9 cellular contexts compared by ENCODE assay signal in the genomic region with DNA sequence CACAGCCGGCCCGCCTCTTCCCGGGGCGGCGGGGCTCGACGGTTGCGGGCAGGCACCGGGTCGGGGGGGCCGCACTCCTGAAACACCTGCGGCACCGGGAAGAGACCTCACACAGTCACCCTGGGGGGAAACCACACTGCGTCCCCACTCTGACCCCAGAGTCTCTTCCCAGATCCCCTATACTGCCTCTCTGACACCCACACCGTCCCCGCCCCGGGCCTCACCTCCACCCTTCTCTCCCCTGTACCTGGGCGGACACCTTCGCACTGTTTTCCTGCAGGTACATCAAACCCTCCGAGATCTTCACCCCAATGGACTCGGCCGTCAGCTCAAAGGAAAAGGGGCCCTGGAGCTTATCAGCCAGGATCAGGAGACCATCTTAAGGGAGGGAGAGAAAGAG. TPM values are rescaled to one million over a fixed set of nuclear protein-coding genes. Genes with fewer than 3 reads are reported as not detected.
A peak's percentile ranks its signal among the peaks of the same experiment; 100 is the strongest.
DNase-seq lines count a peak whose midpoint lies in the region; ATAC-seq, FAIRE-seq and TF ChIP-seq lines count a peak whose summit lies in the region.
"Had no signal": no experiment of that assay in that cellular context is flagged by ENCODE, and none has a peak within 500 bp of the region (broad histone marks: within the 10 kb centered on the region; RNA-seq: fewer than 3 reads in every experiment).

No MANE protein-coding gene starts in this region.

- H3K27ac ChIP-seq in GM12878 (ENCODE audit: control insufficient read depth, insufficient read depth) (no peak overlapping the region), mesendoderm (ENCODE audit: low read depth, low read length) (no peak overlapping the region)

- H3K56ac ChIP-seq in mesendoderm (ENCODE audit: low read length): no peak overlapping the region

- no peaks in the 10 kb centered on the region for H3K9me3 Mint-ChIP-seq in activated naive CD4-positive, alpha-beta T cell treated with anti-CD3 and anti-CD28 coated beads for 36 hours
- no peaks in the 10 kb centered on the region for H3K9me3 Mint-ChIP-seq in type B pancreatic cell

- intact Hi-C loops in activated naive CD4-positive, alpha-beta T cell treated with anti-CD3 and anti-CD28 coated beads for 36 hours (cut with micrococcal nuclease): no loop called here
- intact Hi-C loops in GM12878 (cut with micrococcal nuclease; ENCODE audit: unreplicated experiment): no loop called here

- H3K4me3 Mint-ChIP-seq in activated naive CD4-positive, alpha-beta T cell treated with anti-CD3 and anti-CD28 coated beads for 36 hours: peak overlapping the region; percentile 71
- peak overlapping the region; percentile 83 for H3K4me3 Mint-ChIP-seq in type B pancreatic cell

- RAD21 ChIA-PET in GM12878 (lab: Charles Lee; ENCODE audit: unreplicated experiment): interaction anchor here (0.6 to 1.5 kb wide), 2 partner anchors 39 to 120 kb away, joined by 3 to 5 read pairs; no protein-coding TSS in a partner anchor

- H3K4me3 ChIP-seq in GM12878: peak overlapping the region; percentile 39; the same call in 1 of the 2 replicates
- no peak overlapping the region for H3K4me3 ChIP-seq in mesendoderm (ENCODE audit: low read length)

- H2AFZ ChIP-seq in GM12878 (ENCODE audit: control insufficient read depth, low read depth, low read length): no peak overlapping the region

- H4K8ac ChIP-seq in mesendoderm (ENCODE audit: low read depth, low read length): no peak overlapping the region

- no peak overlapping the region for H3K4ac ChIP-seq in mesendoderm (ENCODE audit: low read depth, low read length)

- in situ Hi-C loops in GM12878 (cut with MboI): no loop called here

- H3K36me3 ChIP-seq in GM12878 (ENCODE audit: control insufficient read depth in 2 of 2, insufficient read depth in 2 of 2, low read length in 1 of 2) (no peaks in the 10 kb centered on the region), mesendoderm (ENCODE audit: control insufficient read depth, insufficient read depth, low read length) (no peaks in the 10 kb centered on the region)

- no TSS peak for BruUV-seq in GM12878 (replicated peaks; lab: Mats Ljungman, UMichigan)

- H2BK5ac ChIP-seq in mesendoderm (ENCODE audit: low read length): no peak overlapping the region

- no peaks in the 10 kb centered on the region for H3K27me3 Mint-ChIP-seq in activated naive CD4-positive, alpha-beta T cell treated with anti-CD3 and anti-CD28 coated beads for 36 hours (ENCODE audit: low read depth)
- H3K27me3 Mint-ChIP-seq in type B pancreatic cell: peaks cover 23% of the 10 kb centered on the region

- TF ChIP-seq RAD21 in GM12878 (IDR thresholded peaks at IDR 0.05; ENCODE audit: insufficient read depth, low read depth, low read length): no peak

- CTCF ChIA-PET in activated naive CD4-positive, alpha-beta T cell treated with anti-CD3 and anti-CD28 coated beads for 36 hours (lab: Charles Lee): interaction anchor here (0.6 kb wide), 2 partner anchors 24 to 720 kb away, joined by 4 to 5 read pairs; no protein-coding TSS in a partner anchor
- CTCF ChIA-PET in GM12878 (lab: Yijun Ruan, JAX): interaction anchor here (1.2 kb wide), 1 partner anchor 18 kb away, joined by 4 read pairs; no protein-coding TSS in a partner anchor

- H3K4me1 ChIP-seq in GM12878 (ENCODE audit: control insufficient read depth, insufficient read depth, low read length): peaks cover 47% of the 10 kb centered on the region
- peaks cover 12% of the 10 kb centered on the region for H3K4me1 ChIP-seq in mesendoderm (ENCODE audit: control insufficient read depth, low read depth, low read length)

- H3K23ac ChIP-seq in mesendoderm (ENCODE audit: low read length): no peak overlapping the region

- H3K9ac ChIP-seq in GM12878 (ENCODE audit: control insufficient read depth, insufficient read depth, low read length) (no peak overlapping the region), mesendoderm (ENCODE audit: low read length) (no peak overlapping the region)

- no peak overlapping the region for H2BK120ac ChIP-seq in mesendoderm (ENCODE audit: low read depth, low read length)

- POLR2A ChIA-PET in GM12878 (lab: Charles Lee): interaction anchor here (0.6 to 0.9 kb wide), 5 partner anchors 8 to 89 kb away, joined by 3 to 5 read pairs (median 3); no protein-coding TSS in a partner anchor

- H4K5ac ChIP-seq in mesendoderm (ENCODE audit: low read length): no peak overlapping the region

- no peaks in the 10 kb centered on the region for H4K20me1 ChIP-seq in GM12878 (ENCODE audit: control insufficient read depth, insufficient read depth)

- SMC1A ChIA-PET in GM12878 (lab: Charles Lee; ENCODE audit: uncharacterized antibody, unreplicated experiment): interaction anchor here (1.1 kb wide), 1 partner anchor 10 kb away, joined by 3 read pairs; no protein-coding TSS in a partner anchor

- no peak overlapping the region for H2BK15ac ChIP-seq in mesendoderm (replicated peaks; ENCODE audit: low read depth)

- 1% methylated on average over 21 of the region's 22 CpGs for WGBS in GM12878 (ENCODE audit: insufficient coverage, insufficient replicate concordance, low lambda C conversion rate, missing lambda C conversion rate)
- WGBS in mesendoderm (ENCODE audit: extremely low coverage, insufficient coverage, low lambda C conversion rate): no CpG with 5 or more reads among the region's 22 CpGs

- H3K79me2 ChIP-seq in GM12878 (ENCODE audit: control insufficient read depth, insufficient read depth, low read length) (no peaks in the 10 kb centered on the region), mesendoderm (ENCODE audit: control insufficient read depth, insufficient read depth, low read length) (peaks cover 2% of the 10 kb centered on the region)

- H3K4me2 ChIP-seq in GM12878 (ENCODE audit: control insufficient read depth, insufficient read depth) (0 out of 2 replicates have a peak overlapping the region, but pooled peaks have one; percentile 72), mesendoderm (ENCODE audit: low read length) (peak overlapping the region; percentile 4)

- H3K27me3 ChIP-seq in GM12878 (replicated peaks in 1 of 2; ENCODE audit: control insufficient read depth in 2 of 2, insufficient read depth in 2 of 2, low read length in 1 of 2): peaks cover 4 to 6% of the 10 kb centered on the region in 2 experiments; a peak in 3 of 4 replicates
- H3K27me3 ChIP-seq in mesendoderm (ENCODE audit: insufficient read depth, low read length, poor library complexity): no peaks in the 10 kb centered on the region

- TF ChIP-seq CTCF in GM12878 (IDR thresholded peaks at IDR 0.05 in 2 of 3, conservative IDR thresholded peaks at IDR 0.05 in 1 of 3; ENCODE audit: control insufficient read depth in 2 of 3, extremely low read depth in 1 of 3, insufficient read depth in 1 of 3, low read depth in 3 of 3, low read length in 3 of 3): no peak
- TF ChIP-seq CTCF in type B pancreatic cell (conservative IDR thresholded peaks at IDR 0.05): no peak

- H3K4me1 Mint-ChIP-seq in activated naive CD4-positive, alpha-beta T cell treated with anti-CD3 and anti-CD28 coated beads for 36 hours (ENCODE audit: low read depth): peaks cover 59% of the 10 kb centered on the region
- H3K4me1 Mint-ChIP-seq in type B pancreatic cell (ENCODE audit: unreplicated experiment): peaks cover 43% of the 10 kb centered on the region

- peaks cover 1% of the 10 kb centered on the region for H3K36me3 Mint-ChIP-seq in activated naive CD4-positive, alpha-beta T cell treated with anti-CD3 and anti-CD28 coated beads for 36 hours (ENCODE audit: low read depth)
- peaks cover 13% of the 10 kb centered on the region for H3K36me3 Mint-ChIP-seq in type B pancreatic cell

- no peak for ATAC-seq in GM12878

- FAIRE-seq in GM12878 (lab: Jason Lieb, UNC): no peak

- no peaks in the 10 kb centered on the region for H3K9me3 ChIP-seq in GM12878 (replicated peaks; ENCODE audit: control insufficient read depth, insufficient read depth, low read length)

- no peak for TF ChIP-seq POLR2A in GM12878 (IDR thresholded peaks at IDR 0.05; ENCODE audit: low read depth, low read length)

- peaks cover 6% of the 10 kb centered on the region for H3K79me1 ChIP-seq in mesendoderm (ENCODE audit: low read length)

- no peak for TF ChIP-seq EP300 in GM12878 (IDR thresholded peaks at IDR 0.05; ENCODE audit: borderline replicate concordance in 1 of 2, control insufficient read depth in 1 of 2, low read depth in 2 of 2, low read length in 2 of 2)

- DNase-seq in activated naive CD4-positive, alpha-beta T cell treated with anti-CD3 and anti-CD28 coated beads for 36 hours: no peak
- DNase-seq in activated naive CD4-positive, alpha-beta T cell (lab: John Stamatoyannopoulos, UW): no peak
- DNase-seq in GM12878 (ENCODE audit: low read depth, low spot score): no peak
- DNase-seq in mesendoderm: no peak
- no peak for DNase-seq in type B pancreatic cell (ENCODE audit: extremely low spot score, unreplicated experiment)
- DNase-seq in NCI-H2107 treated with DMSO at 0.1 percent for 48 hours (lab: John Stamatoyannopoulos, UW; ENCODE audit: unreplicated experiment): no peak
- DNase-seq in NCI-H69 (lab: John Stamatoyannopoulos, UW): no peak
- DNase-seq in C1 segment of cervical spinal cord (lab: John Stamatoyannopoulos, UW): no peak
- DNase-seq: activated effector memory CD4-positive, alpha-beta T cell treated with Interleukin-2 at 50 U/mL for 16 hours had no signal

- no peak overlapping the region for H2AK5ac ChIP-seq in mesendoderm (ENCODE audit: low read length)

- H3K18ac ChIP-seq in mesendoderm (ENCODE audit: low read length): peak overlapping the region; percentile 18

- no peak overlapping the region for H3K27ac Mint-ChIP-seq in activated naive CD4-positive, alpha-beta T cell treated with anti-CD3 and anti-CD28 coated beads for 36 hours
- H3K27ac Mint-ChIP-seq in type B pancreatic cell: no peak overlapping the region

RNA-seq across cellular contexts. Expression of gene GAL3ST4, which starts 3.4 kb away (rescaled TPM):
- 1 to 10 TPM; 6.2 to 6.5 TPM for total RNA-seq in activated naive CD4-positive, alpha-beta T cell treated with anti-CD3 and anti-CD28 coated beads for 36 hours
- 1.4 and 2.9 TPM in 2 replicates for total RNA-seq in GM12878 (2013; cell fraction: nucleolus; rRNA removed)
- total RNA-seq in GM12878 (2014; rRNA removed) (0.98 and 1.1 TPM in 2 replicates), GM12878 (2014; rRNA removed; fragmentation: Illumina TruSeq; extraction: Trizol) (0.83 and 1.1 TPM in 2 replicates), GM12878 (2021) (1.3 and 2.0 TPM in 2 replicates), type B pancreatic cell (ENCODE audit: low replicate concordance) (7.2 and 7.4 TPM in 2 replicates)
- polyA plus RNA-seq in GM12878 (2011; ENCODE audit: low read depth): 1.2 TPM
- polyA plus RNA-seq in GM12878 (2011; rRNA removed) (0.66 and 1.2 TPM in 2 replicates), GM12878 (2014; fragmentation: Illumina TruSeq; extraction: Trizol) (1.6 and 2.3 TPM in 2 replicates), GM12878 (2014; fragmentation: Nextera tagmentation; extraction: Ambion mirVana) (under 1 TPM; 0.29 to 0.55 TPM), GM12878 (2014; rRNA removed) (2.8 TPM in 2 replicates), GM12878 (2016; fragmentation: Nextera tagmentation; extraction: Ambion mirVana) (1 to 10 TPM; 4.9 to 6.1 TPM)
- 1.6 and 2.1 TPM in 2 replicates for polyA plus RNA-seq in GM12878 (2011; cell fraction: cytosol; rRNA removed)
- 2.6 and 2.7 TPM in 2 replicates for polyA plus RNA-seq in GM12878 (2011; cell fraction: nucleus; rRNA removed)
- 2.2 and 2.5 TPM in 2 replicates for polyA plus RNA-seq in GM12878 (2012)
- polyA minus RNA-seq in GM12878 (2011; rRNA and poly(A)+ RNA removed): 0.88 and 1.3 TPM in 2 replicates
- 0.73 and 1.5 TPM in 2 replicates for polyA minus RNA-seq in GM12878 (2011; cell fraction: cytosol; rRNA and poly(A)+ RNA removed)
- polyA minus RNA-seq in GM12878 (2011; cell fraction: nucleus; rRNA and poly(A)+ RNA removed): 0.36 and 0.67 TPM in 2 replicates
- 2.2 TPM for polyA plus RNA-seq in mesendoderm (2013, experiment 1 of 2)
- polyA plus RNA-seq in mesendoderm (2013, experiment 2 of 2): 2.2 TPM

RNA-seq across cellular contexts. Expression of gene GPC2, which starts 5.3 kb away (rescaled TPM):
- 1 to 10 TPM; 7.6 to 9.5 TPM for total RNA-seq in activated naive CD4-positive, alpha-beta T cell treated with anti-CD3 and anti-CD28 coated beads for 36 hours
- total RNA-seq in GM12878 (2013; cell fraction: nucleolus; rRNA removed): 4.9 and 6.6 TPM in 2 replicates
- total RNA-seq in GM12878 (2014; rRNA removed): 3.0 and 3.9 TPM in 2 replicates
- 0.85 and 0.92 TPM in 2 replicates for total RNA-seq in GM12878 (2014; rRNA removed; fragmentation: Illumina TruSeq; extraction: Trizol)
- 3.9 and 5.1 TPM in 2 replicates for total RNA-seq in GM12878 (2021)
- polyA plus RNA-seq in GM12878 (2011; ENCODE audit: low read depth): 1.6 TPM
- polyA plus RNA-seq in GM12878 (2011; rRNA removed): 0.45 and 0.65 TPM in 2 replicates
- polyA plus RNA-seq in GM12878 (2011; cell fraction: cytosol; rRNA removed): 1.0 and 1.7 TPM in 2 replicates
- 4.8 and 5.6 TPM in 2 replicates for polyA plus RNA-seq in GM12878 (2011; cell fraction: nucleus; rRNA removed)
- polyA plus RNA-seq in GM12878 (2012): 1.3 and 1.4 TPM in 2 replicates
- polyA plus RNA-seq in GM12878 (2014; fragmentation: Illumina TruSeq; extraction: Trizol): 0.24 and 0.98 TPM in 2 replicates
- under 1 TPM; 0.19 to 0.24 TPM for polyA plus RNA-seq in GM12878 (2014; fragmentation: Nextera tagmentation; extraction: Ambion mirVana)
- 4.3 and 6.3 TPM in 2 replicates for polyA plus RNA-seq in GM12878 (2014; rRNA removed)
- under 1 TPM; 0.48 to 0.68 TPM for polyA plus RNA-seq in GM12878 (2016; fragmentation: Nextera tagmentation; extraction: Ambion mirVana)
- polyA minus RNA-seq in GM12878 (2011; rRNA and poly(A)+ RNA removed): 0.22 and 1.0 TPM in 2 replicates
- 0.83 and 1.7 TPM in 2 replicates for polyA minus RNA-seq in GM12878 (2011; cell fraction: cytosol; rRNA and poly(A)+ RNA removed)
- 2.4 and 3.5 TPM in 2 replicates for polyA minus RNA-seq in GM12878 (2011; cell fraction: nucleus; rRNA and poly(A)+ RNA removed)
- polyA plus RNA-seq in mesendoderm (2013, experiment 1 of 2): 8.8 TPM
- 8.9 TPM for polyA plus RNA-seq in mesendoderm (2013, experiment 2 of 2)
- 20.6 and 53.3 TPM in 2 replicates for total RNA-seq in type B pancreatic cell (ENCODE audit: low replicate concordance)

RNA-seq across cellular contexts. Expression of gene STAG3, which starts 5.9 kb away (rescaled TPM):
- 10 to 100 TPM; 38.4 to 41.0 TPM for total RNA-seq in activated naive CD4-positive, alpha-beta T cell treated with anti-CD3 and anti-CD28 coated beads for 36 hours
- total RNA-seq in GM12878 (2013; cell fraction: nucleolus; rRNA removed): 33.8 and 37.8 TPM in 2 replicates
- total RNA-seq in GM12878 (2014; rRNA removed) (101 and 122 TPM in 2 replicates), GM12878 (2014; rRNA removed; fragmentation: Illumina TruSeq; extraction: Trizol) (123 and 133 TPM in 2 replicates), GM12878 (2021) (78.7 and 81.7 TPM in 2 replicates), type B pancreatic cell (ENCODE audit: low replicate concordance) (1.6 and 1.7 TPM in 2 replicates)
- 221 TPM for polyA plus RNA-seq in GM12878 (2011; ENCODE audit: low read depth)
- polyA plus RNA-seq in GM12878 (2011; rRNA removed) (73.0 and 90.4 TPM in 2 replicates), GM12878 (2014; fragmentation: Illumina TruSeq; extraction: Trizol) (178 and 192 TPM in 2 replicates), GM12878 (2014; fragmentation: Nextera tagmentation; extraction: Ambion mirVana) (100 to 1,000 TPM; 281 to 306 TPM), GM12878 (2014; rRNA removed) (112 and 153 TPM in 2 replicates), GM12878 (2016; fragmentation: Nextera tagmentation; extraction: Ambion mirVana) (100 to 1,000 TPM; 112 to 116 TPM)
- polyA plus RNA-seq in GM12878 (2011; cell fraction: cytosol; rRNA removed): 47.6 and 55.0 TPM in 2 replicates
- polyA plus RNA-seq in GM12878 (2011; cell fraction: nucleus; rRNA removed): 22.6 and 31.0 TPM in 2 replicates
- polyA plus RNA-seq in GM12878 (2012): 158 and 173 TPM in 2 replicates
- polyA minus RNA-seq in GM12878 (2011; rRNA and poly(A)+ RNA removed): 14.5 and 19.5 TPM in 2 replicates
- polyA minus RNA-seq in GM12878 (2011; cell fraction: cytosol; rRNA and poly(A)+ RNA removed): 5.3 and 6.7 TPM in 2 replicates
- polyA minus RNA-seq in GM12878 (2011; cell fraction: nucleus; rRNA and poly(A)+ RNA removed): 12.2 and 15.6 TPM in 2 replicates
- polyA plus RNA-seq in mesendoderm (2013, experiment 1 of 2): 1.1 TPM
- 0.67 TPM for polyA plus RNA-seq in mesendoderm (2013, experiment 2 of 2)

RNA-seq across cellular contexts. Expression of gene TRAPPC14, which starts 13.3 kb away (rescaled TPM):
- 10 to 100 TPM; 21.2 to 21.6 TPM for total RNA-seq in activated naive CD4-positive, alpha-beta T cell treated with anti-CD3 and anti-CD28 coated beads for 36 hours
- 15.4 and 27.3 TPM in 2 replicates for total RNA-seq in GM12878 (2013; cell fraction: nucleolus; rRNA removed)
- 17.3 and 18.2 TPM in 2 replicates for total RNA-seq in GM12878 (2014; rRNA removed)
- 7.5 and 7.6 TPM in 2 replicates for total RNA-seq in GM12878 (2014; rRNA removed; fragmentation: Illumina TruSeq; extraction: Trizol)
- 22.3 and 24.7 TPM in 2 replicates for total RNA-seq in GM12878 (2021)
- polyA plus RNA-seq in GM12878 (2011; ENCODE audit: low read depth): 10.8 TPM
- polyA plus RNA-seq in GM12878 (2011; rRNA removed): 1.8 and 4.2 TPM in 2 replicates
- polyA plus RNA-seq in GM12878 (2011; cell fraction: cytosol; rRNA removed): 5.4 and 6.4 TPM in 2 replicates
- 52.5 and 85.1 TPM in 2 replicates for polyA plus RNA-seq in GM12878 (2011; cell fraction: nucleus; rRNA removed)
- 10.9 and 15.1 TPM in 2 replicates for polyA plus RNA-seq in GM12878 (2012)
- polyA plus RNA-seq in GM12878 (2014; fragmentation: Illumina TruSeq; extraction: Trizol): 7.5 and 10.8 TPM in 2 replicates
- 1 to 10 TPM in 1 of 2 experiments, under 1 TPM in 1; 0.21 to 1.3 TPM for polyA plus RNA-seq in GM12878 (2014; fragmentation: Nextera tagmentation; extraction: Ambion mirVana)
- 17.3 and 22.3 TPM in 2 replicates for polyA plus RNA-seq in GM12878 (2014; rRNA removed)
- polyA plus RNA-seq in GM12878 (2016; fragmentation: Nextera tagmentation; extraction: Ambion mirVana): 1 to 10 TPM; 7.3 TPM
- 2.6 and 8.6 TPM in 2 replicates for polyA minus RNA-seq in GM12878 (2011; rRNA and poly(A)+ RNA removed)
- polyA minus RNA-seq in GM12878 (2011; cell fraction: cytosol; rRNA and poly(A)+ RNA removed): 1.7 and 3.1 TPM in 2 replicates
- 15.1 and 23.3 TPM in 2 replicates for polyA minus RNA-seq in GM12878 (2011; cell fraction: nucleus; rRNA and poly(A)+ RNA removed)
- 10.1 TPM for polyA plus RNA-seq in mesendoderm (2013, experiment 1 of 2)
- 9.8 TPM for polyA plus RNA-seq in mesendoderm (2013, experiment 2 of 2)
- 21.3 and 35.2 TPM in 2 replicates for total RNA-seq in type B pancreatic cell (ENCODE audit: low replicate concordance)

RNA-seq across cellular contexts. Expression of gene LAMTOR4, which starts 23.1 kb away (rescaled TPM):
- total RNA-seq in activated naive CD4-positive, alpha-beta T cell treated with anti-CD3 and anti-CD28 coated beads for 36 hours: 100 to 1,000 TPM; 129 to 135 TPM
- total RNA-seq in GM12878 (2013; cell fraction: nucleolus; rRNA removed): 27.5 and 33.2 TPM in 2 replicates
- 184 and 186 TPM in 2 replicates for total RNA-seq in GM12878 (2014; rRNA removed)
- 106 and 111 TPM in 2 replicates for total RNA-seq in GM12878 (2014; rRNA removed; fragmentation: Illumina TruSeq; extraction: Trizol)
- total RNA-seq in GM12878 (2021): 165 and 171 TPM in 2 replicates
- polyA plus RNA-seq in GM12878 (2011; ENCODE audit: low read depth): 187 TPM
- 104 and 204 TPM in 2 replicates for polyA plus RNA-seq in GM12878 (2011; rRNA removed)
- 525 and 552 TPM in 2 replicates for polyA plus RNA-seq in GM12878 (2011; cell fraction: cytosol; rRNA removed)
- 272 and 278 TPM in 2 replicates for polyA plus RNA-seq in GM12878 (2011; cell fraction: nucleus; rRNA removed)
- 162 and 169 TPM in 2 replicates for polyA plus RNA-seq in GM12878 (2012)
- polyA plus RNA-seq in GM12878 (2014; fragmentation: Illumina TruSeq; extraction: Trizol): 24.1 and 73.4 TPM in 2 replicates
- polyA plus RNA-seq in GM12878 (2014; fragmentation: Nextera tagmentation; extraction: Ambion mirVana): 100 to 1,000 TPM; 188 to 262 TPM
- 211 and 230 TPM in 2 replicates for polyA plus RNA-seq in GM12878 (2014; rRNA removed)
- 100 to 1,000 TPM; 279 to 297 TPM for polyA plus RNA-seq in GM12878 (2016; fragmentation: Nextera tagmentation; extraction: Ambion mirVana)
- 43.2 and 77.1 TPM in 2 replicates for polyA minus RNA-seq in GM12878 (2011; rRNA and poly(A)+ RNA removed)
- 26.6 and 26.8 TPM in 2 replicates for polyA minus RNA-seq in GM12878 (2011; cell fraction: cytosol; rRNA and poly(A)+ RNA removed)
- 18.1 and 32.1 TPM in 2 replicates for polyA minus RNA-seq in GM12878 (2011; cell fraction: nucleus; rRNA and poly(A)+ RNA removed)
- polyA plus RNA-seq in mesendoderm (2013, experiment 1 of 2): 102 TPM
- polyA plus RNA-seq in mesendoderm (2013, experiment 2 of 2): 105 TPM
- total RNA-seq in type B pancreatic cell (ENCODE audit: low replicate concordance): 96.7 and 109 TPM in 2 replicates

Comparison
In these comparisons a context has a peak if more than half of its experiments do, and no peak if none do; other contexts are left out.
1. RNA of gene STAG3, which starts 5.9 kb away (total RNA-seq): 33.8 to 133 TPM in GM12878 and 38.4 to 41.0 TPM in activated naive CD4-positive, alpha-beta T cell treated with anti-CD3 and anti-CD28 coated beads for 36 hours; 1.6 to 1.7 TPM in type B pancreatic cell; every median in the first group is over 10 times any median in the second.